8 cellular contexts compared by ENCODE assay signal in genomic region chr7:4739528-4739992, GRCh38.
DNase-seq lines count a peak whose midpoint lies in the region; ATAC-seq lines count a peak whose summit lies in the region.

No MANE protein-coding gene starts in this region.

- H3K4me1 ChIP-seq in ACC112 (ENCODE audit: control insufficient read depth, insufficient read depth, low read length, unreplicated experiment) (peaks cover 24% of the 10 kb centered on the region), HAP-1 (peaks cover 15% of the 10 kb centered on the region)

- H3K79me2 ChIP-seq in ACC112 (ENCODE audit: control insufficient read depth, insufficient read depth, low read length, unreplicated experiment): peaks cover 40% of the 10 kb centered on the region

- peak overlapping the region; percentile 45 for H3K4me3 ChIP-seq in ACC112 (ENCODE audit: low read depth, low read length)
- H3K4me3 ChIP-seq in HAP-1: no peak overlapping the region

- H3K27ac ChIP-seq in ACC112 (ENCODE audit: low read depth, low read length): peak overlapping the region; percentile 94

- in situ Hi-C loops in HAP-1 (cut with MboI; ENCODE audit: low sequenced_read_pairs): no loop called here

- H3K27me3 ChIP-seq in ACC112 (ENCODE audit: insufficient read depth, low read length) (no peaks in the 10 kb centered on the region), HAP-1 (ENCODE audit: low read depth) (no peaks in the 10 kb centered on the region)

- peak; percentile 70 for DNase-seq in NCI-H1092 (lab: John Stamatoyannopoulos, UW)
- DNase-seq in activated effector memory CD4-positive, alpha-beta T cell treated with Interleukin-2 at 50 U/mL for 16 hours: peak; percentile 15
- DNase-seq in glomerular visceral epithelial cell (ENCODE audit: extremely low spot score): peak; percentile 66
- DNase-seq in putamen (ENCODE audit: low spot score): peak; percentile 63
- DNase-seq in HAP-1 (ENCODE audit: low spot score in 2 of 2): no peak
- DNase-seq in NCI-H345 treated with DMSO at 0.1 percent for 48 hours (lab: John Stamatoyannopoulos, UW; ENCODE audit: unreplicated experiment): no peak

- peaks cover 5% of the 10 kb centered on the region; the same call in 1 of the 2 replicates for H3K36me3 ChIP-seq in ACC112 (ENCODE audit: insufficient read depth, low read length)
- H3K36me3 ChIP-seq in HAP-1 (replicated peaks): peaks cover 19% of the 10 kb centered on the region

- H3K9me3 ChIP-seq in HAP-1: no peaks in the 10 kb centered on the region

- no peak overlapping the region for H2AFZ ChIP-seq in ACC112 (ENCODE audit: low read length, unreplicated experiment)

- no peak for ATAC-seq in HG02981 (IDR thresholded peaks at IDR 0.05; ENCODE audit: unreplicated experiment)

Comparison
In these comparisons a context has a peak if more than half of its experiments do, and no peak if none do; other contexts are left out.
1. DNase-seq: peak in NCI-H1092 (single experiment), activated effector memory CD4-positive, alpha-beta T cell treated with Interleukin-2 at 50 U/mL for 16 hours (single experiment), glomerular visceral epithelial cell (single experiment) and putamen (single experiment); none in HAP-1 (0 of 2) and NCI-H345 treated with DMSO at 0.1 percent for 48 hours (single experiment).